In genomic region chr3:161586836-161587235, GRCh38 we compare ENCODE assay signal across 37 cellular contexts.
"Had no signal": no experiment of that assay in that cellular context is flagged by ENCODE, and none has a peak within 500 bp of the region (broad histone marks: within the 10 kb centered on the region; RNA-seq: fewer than 3 reads in every experiment).

No MANE protein-coding gene starts in this region.

- H3K9me3 Mint-ChIP-seq: activated naive CD8-positive, alpha-beta T cell treated with anti-CD3 and anti-CD28 coated beads for 36 hours; activated naive CD8-positive, alpha-beta T cell treated with anti-CD3 and anti-CD28 coated beads, Interleukin-2, amount 10 ng/mL, durations not matched to agents 7 days and 5 days; activated T-cell treated with anti-CD3 and anti-CD28 coated beads, Interleukin-2, amount 50 U/mL, for 4 hours; activated T-helper 1 cell treated with anti-CD3 and anti-CD28 coated beads, Interleukin-12 subunit alpha, Interleukin-12 subunit beta, Interleukin-2, Interleukin-4 antibody, amounts not matched to agents 30 ng/mL and 10 ng/mL and 1 ng/mL, durations not matched to agents 14 hours and 24 hours and 36 hours had no signal

- H3K36me3 ChIP-seq: adrenal gland, ascending aorta, brain microvascular endothelial cell, breast epithelium, cardiac muscle cell had no signal

- H3K27ac ChIP-seq: adrenal gland, ascending aorta, body of pancreas, brain microvascular endothelial cell, breast epithelium, cardiac muscle cell had no signal

- ATAC-seq: activated naive CD4-positive, alpha-beta T cell treated with anti-CD3 and anti-CD28 coated beads, Interleukin-2, amount 50 U/mL, for 72 hours; activated naive CD8-positive, alpha-beta T cell treated with anti-CD3 and anti-CD28 coated beads, Interleukin-2, amount 50 U/mL, for 24 hours; activated T-cell treated with anti-CD3 and anti-CD28 coated beads, Interleukin-2, amount 50 U/mL, for 4 hours; activated T-cell treated with anti-CD3 and anti-CD28 coated beads, Interleukin-2, amount 50 U/mL, for 72 hours; activated T-helper 17 cell treated with anti-CD3 and anti-CD28 coated beads, Interleukin-2, amount 50 U/mL, for 72 hours; body of pancreas had no signal

- H3K27me3 ChIP-seq: adrenal gland, ascending aorta, body of pancreas, brain microvascular endothelial cell, breast epithelium, cardiac muscle cell had no signal

- H3K4me3 Mint-ChIP-seq: activated naive CD4-positive, alpha-beta T cell treated with anti-CD3 and anti-CD28 coated beads for 36 hours; activated naive CD4-positive, alpha-beta T cell treated with anti-CD3 and anti-CD28 coated beads, Interleukin-2, amount 10 ng/mL, durations not matched to agents 7 days and 5 days; activated naive CD4-positive, alpha-beta T cell treated with anti-CD3 and anti-CD28 coated beads, Interleukin-2, amount 50 U/mL, for 24 hours; activated naive CD8-positive, alpha-beta T cell; activated naive CD8-positive, alpha-beta T cell treated with anti-CD3 and anti-CD28 coated beads for 36 hours; activated naive CD8-positive, alpha-beta T cell treated with anti-CD3 and anti-CD28 coated beads, Interleukin-2, amount 10 ng/mL, durations not matched to agents 7 days and 5 days; activated naive CD8-positive, alpha-beta T cell treated with anti-CD3 and anti-CD28 coated beads, Interleukin-2, amount 50 U/mL, for 24 hours; activated T-cell treated with anti-CD3 and anti-CD28 coated beads, Interleukin-2, amount 50 U/mL, for 24 hours; activated T-cell treated with anti-CD3 and anti-CD28 coated beads, Interleukin-2, amount 50 U/mL, for 4 hours; activated T-cell treated with anti-CD3 and anti-CD28 coated beads, Interleukin-2, amount 50 U/mL, for 72 hours; activated T-helper 1 cell treated with anti-CD3 and anti-CD28 coated beads, Interleukin-12 subunit alpha, Interleukin-12 subunit beta, Interleukin-2, Interleukin-4 antibody, amounts not matched to agents 30 ng/mL and 10 ng/mL and 1 ng/mL, durations not matched to agents 14 hours and 24 hours and 36 hours; activated T-helper 17 cell treated with anti-CD3 and anti-CD28 coated beads, Interleukin-2, amount 50 U/mL, for 72 hours; brain; central memory CD8-positive, alpha-beta T cell had no signal

- H3K4me1 ChIP-seq: adrenal gland, ascending aorta, body of pancreas, breast epithelium had no signal

- H3K9me3 ChIP-seq: adrenal gland, ascending aorta, body of pancreas, breast epithelium had no signal

- H3K36me3 Mint-ChIP-seq: activated naive CD4-positive, alpha-beta T cell treated with anti-CD3 and anti-CD28 coated beads, Interleukin-2, amount 10 ng/mL, durations not matched to agents 7 days and 5 days; activated naive CD4-positive, alpha-beta T cell treated with anti-CD3 and anti-CD28 coated beads, Interleukin-2, amount 50 U/mL, for 24 hours; activated naive CD8-positive, alpha-beta T cell; activated naive CD8-positive, alpha-beta T cell treated with anti-CD3 and anti-CD28 coated beads for 36 hours; activated naive CD8-positive, alpha-beta T cell treated with anti-CD3 and anti-CD28 coated beads, Interleukin-2, amount 10 ng/mL, durations not matched to agents 7 days and 5 days; brain had no signal

- H3K4me3 ChIP-seq: adrenal gland, ascending aorta, body of pancreas, breast epithelium, cardiac muscle cell had no signal

- DNase-seq: activated effector memory CD4-positive, alpha-beta T cell treated with anti-CD3 and anti-CD28 coated beads, Interleukin-2, amount 50 U/mL, for 16 hours; activated effector memory CD4-positive, alpha-beta T cell treated with Interleukin-2 at 50 U/mL for 16 hours; activated gamma-delta T cell; activated gamma-delta T cell treated with Interleukin-2 at 50 U/mL for 16 hours; activated naive CD4-positive, alpha-beta T cell; activated naive CD4-positive, alpha-beta T cell treated with anti-CD3 and anti-CD28 coated beads for 36 hours; activated naive CD4-positive, alpha-beta T cell treated with anti-CD3 and anti-CD28 coated beads, Interleukin-2, amount 10 ng/mL, durations not matched to agents 7 days and 5 days; activated naive CD4-positive, alpha-beta T cell treated with anti-CD3 and anti-CD28 coated beads, Interleukin-2, amount 50 U/mL, for 16 hours; activated naive CD4-positive, alpha-beta T cell treated with Interleukin-2 at 50 U/mL for 16 hours; activated naive CD8-positive, alpha-beta T cell treated with anti-CD3 and anti-CD28 coated beads for 36 hours; activated naive CD8-positive, alpha-beta T cell treated with anti-CD3 and anti-CD28 coated beads, Interleukin-2, amount 10 ng/mL, durations not matched to agents 7 days and 5 days; activated naive CD8-positive, alpha-beta T cell treated with anti-CD3 and anti-CD28 coated beads, Interleukin-2, amount 50 U/mL, for 24 hours; activated T-cell treated with anti-CD3 and anti-CD28 coated beads, Interleukin-2, amount 50 U/mL, for 24 hours; activated T-cell treated with anti-CD3 and anti-CD28 coated beads, Interleukin-2, amount 50 U/mL, for 4 hours; activated T-cell treated with anti-CD3 and anti-CD28 coated beads, Interleukin-2, amount 50 U/mL, for 48 hours; activated T-cell treated with anti-CD3 and anti-CD28 coated beads, Interleukin-2, amount 50 U/mL, for 72 hours; adrenal gland; amniotic stem cell; amygdala; anterior cingulate cortex; aorta; body of pancreas; brain microvascular endothelial cell; caudate nucleus; central memory CD4-positive, alpha-beta T cell; cerebellar nuclear complex had no signal

- H3K27ac Mint-ChIP-seq: activated naive CD4-positive, alpha-beta T cell treated with anti-CD3 and anti-CD28 coated beads for 36 hours; activated naive CD4-positive, alpha-beta T cell treated with anti-CD3 and anti-CD28 coated beads, Interleukin-2, amount 10 ng/mL, durations not matched to agents 7 days and 5 days; activated naive CD4-positive, alpha-beta T cell treated with anti-CD3 and anti-CD28 coated beads, Interleukin-2, amount 50 U/mL, for 24 hours; activated naive CD4-positive, alpha-beta T cell treated with anti-CD3 and anti-CD28 coated beads, Interleukin-2, amount 50 U/mL, for 72 hours; activated naive CD8-positive, alpha-beta T cell; activated naive CD8-positive, alpha-beta T cell treated with anti-CD3 and anti-CD28 coated beads for 36 hours; activated naive CD8-positive, alpha-beta T cell treated with anti-CD3 and anti-CD28 coated beads, Interleukin-2, amount 10 ng/mL, durations not matched to agents 7 days and 5 days; activated naive CD8-positive, alpha-beta T cell treated with anti-CD3 and anti-CD28 coated beads, Interleukin-2, amount 50 U/mL, for 24 hours; activated T-cell treated with anti-CD3 and anti-CD28 coated beads, Interleukin-2, amount 50 U/mL, for 24 hours; activated T-cell treated with anti-CD3 and anti-CD28 coated beads, Interleukin-2, amount 50 U/mL, for 72 hours; activated T-helper 1 cell treated with anti-CD3 and anti-CD28 coated beads, Interleukin-12 subunit alpha, Interleukin-12 subunit beta, Interleukin-2, Interleukin-4 antibody, amounts not matched to agents 30 ng/mL and 10 ng/mL and 1 ng/mL, durations not matched to agents 14 hours and 24 hours and 36 hours; activated T-helper 17 cell treated with anti-CD3 and anti-CD28 coated beads, Interleukin-2, amount 50 U/mL, for 72 hours; activated T-helper 2 cell treated with anti-CD3 and anti-CD28 coated beads, Interferon-gamma antibody, Interleukin-2, Interleukin-4, amounts not matched to agents 10 μg/mL and 5 μg/mL and 100 μg/mL, durations not matched to agents 14 hours and 24 hours and 36 hours; brain had no signal

- H3K27me3 Mint-ChIP-seq: activated naive CD4-positive, alpha-beta T cell treated with anti-CD3 and anti-CD28 coated beads, Interleukin-2, amount 10 ng/mL, durations not matched to agents 7 days and 5 days; activated naive CD4-positive, alpha-beta T cell treated with anti-CD3 and anti-CD28 coated beads, Interleukin-2, amount 50 U/mL, for 24 hours; activated naive CD8-positive, alpha-beta T cell treated with anti-CD3 and anti-CD28 coated beads for 36 hours; activated naive CD8-positive, alpha-beta T cell treated with anti-CD3 and anti-CD28 coated beads, Interleukin-2, amount 10 ng/mL, durations not matched to agents 7 days and 5 days; activated naive CD8-positive, alpha-beta T cell treated with anti-CD3 and anti-CD28 coated beads, Interleukin-2, amount 50 U/mL, for 24 hours; activated T-cell treated with anti-CD3 and anti-CD28 coated beads, Interleukin-2, amount 50 U/mL, for 24 hours; activated T-helper 17 cell treated with anti-CD3 and anti-CD28 coated beads, Interleukin-2, amount 50 U/mL, for 72 hours; central memory CD8-positive, alpha-beta T cell had no signal

- H3K4me1 Mint-ChIP-seq: activated naive CD4-positive, alpha-beta T cell treated with anti-CD3 and anti-CD28 coated beads, Interleukin-2, amount 10 ng/mL, durations not matched to agents 7 days and 5 days; activated naive CD4-positive, alpha-beta T cell treated with anti-CD3 and anti-CD28 coated beads, Interleukin-2, amount 50 U/mL, for 24 hours; activated naive CD8-positive, alpha-beta T cell treated with anti-CD3 and anti-CD28 coated beads for 36 hours; activated naive CD8-positive, alpha-beta T cell treated with anti-CD3 and anti-CD28 coated beads, Interleukin-2, amount 10 ng/mL, durations not matched to agents 7 days and 5 days; activated naive CD8-positive, alpha-beta T cell treated with anti-CD3 and anti-CD28 coated beads, Interleukin-2, amount 50 U/mL, for 24 hours; activated T-helper 17 cell treated with anti-CD3 and anti-CD28 coated beads, Interleukin-2, amount 50 U/mL, for 72 hours; brain; central memory CD8-positive, alpha-beta T cell had no signal
